ENCODE assay signal across 10 cellular contexts in the genomic region with DNA sequence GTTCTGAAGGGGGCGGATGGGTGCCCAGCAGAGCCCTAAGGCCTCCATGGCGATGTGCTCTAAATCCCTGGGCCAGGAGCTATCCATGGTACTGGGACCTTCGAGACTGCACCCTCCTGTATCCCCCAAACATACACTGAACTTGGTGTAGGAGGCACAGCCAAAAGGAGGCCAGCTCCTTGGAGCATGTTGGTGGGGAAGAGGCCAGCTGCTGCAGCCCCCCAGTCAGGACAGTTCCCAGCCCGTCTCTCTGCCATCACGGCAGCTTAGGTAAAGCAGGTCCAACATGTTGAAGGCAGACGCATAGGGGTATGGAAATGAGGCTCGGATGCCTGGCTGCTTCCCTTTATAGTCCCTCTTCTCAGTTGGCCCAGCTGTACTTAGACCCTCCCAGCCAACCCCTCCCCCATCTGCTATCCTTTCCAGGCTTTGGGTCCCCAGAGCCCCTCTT. TPM values are rescaled to one million over a fixed set of nuclear protein-coding genes. Genes with fewer than 3 reads are reported as not detected.
DNase-seq lines count a peak whose midpoint lies in the region; ATAC-seq lines count a peak whose summit lies in the region.
"Had no signal": no experiment of that assay in that cellular context is flagged by ENCODE, and none has a peak within 500 bp of the region (broad histone marks: within the 10 kb centered on the region; RNA-seq: fewer than 3 reads in every experiment).

No MANE protein-coding gene starts in this region.

- H3K27me3 ChIP-seq in MG63, result no peaks in the 10 kb centered on the region

- H3K27ac ChIP-seq in caudate nucleus (ENCODE audit: low read depth, low read length), result no peak overlapping the region

- no peaks in the 10 kb centered on the region for H3K36me3 ChIP-seq in MG63

- no peak overlapping the region for H3K4me3 ChIP-seq in MG63
- H3K4me3 ChIP-seq: mucosa of descending colon had no signal

- no peak for ATAC-seq in HG02759 (IDR thresholded peaks at IDR 0.05; ENCODE audit: unreplicated experiment)
- ATAC-seq: mucosa of descending colon had no signal

- H3K9me3 ChIP-seq in MG63, result no peaks in the 10 kb centered on the region
- H3K9me3 ChIP-seq: mucosa of descending colon had no signal

- DNase-seq in D341Med (ENCODE audit: low spot score) (peak; percentile 81), MG63 (peak; percentile 10), astrocyte of the hippocampus (ENCODE audit: low read depth, low spot score) (peak; percentile 66), kidney glomerular epithelial cell (lab: John Stamatoyannopoulos, UW) (peak; percentile 2), NCI-H1436 treated with DMSO at 0.1 percent for 48 hours (lab: John Stamatoyannopoulos, UW) (no peak), cerebellar nuclear complex (lab: John Stamatoyannopoulos, UW) (no peak), caudate nucleus (lab: John Stamatoyannopoulos, UW) (no peak)
- DNase-seq: NCI-H1105 had no signal

RNA-seq across cellular contexts. Expression of gene CAMKV, which starts 1.8 kb away (rescaled TPM):
- total RNA-seq in MG63 (2014; rRNA removed; shearing (Covaris generic); ENCODE audit: low replicate concordance), result 0.20 TPM in 1 of 2 replicates, not detected in the other
- total RNA-seq: mucosa of descending colon had no signal

RNA-seq across cellular contexts. Expression of gene TRAIP, which starts 11.5 kb away (rescaled TPM):
- total RNA-seq in MG63 (2014; rRNA removed; shearing (Covaris generic); ENCODE audit: low replicate concordance), result 4.9 and 18.5 TPM in 2 replicates

RNA-seq across cellular contexts. Expression of gene MST1R, which starts 35.8 kb away (rescaled TPM):
- total RNA-seq in MG63 (2014; rRNA removed; shearing (Covaris generic); ENCODE audit: low replicate concordance), result 1.1 and 1.9 TPM in 2 replicates

RNA-seq across cellular contexts. Expression of gene UBA7, which starts 54.1 kb away (rescaled TPM):
- total RNA-seq in MG63 (2014; rRNA removed; shearing (Covaris generic); ENCODE audit: low replicate concordance), result 5.8 and 6.9 TPM in 2 replicates

Comparison
In these comparisons a context has a peak if more than half of its experiments do, and no peak if none do; other contexts are left out.
1. DNase-seq: peak in D341Med (single experiment), MG63 (single experiment), astrocyte of the hippocampus (single experiment) and kidney glomerular epithelial cell (single experiment); none in NCI-H1436 treated with DMSO at 0.1 percent for 48 hours (single experiment), cerebellar nuclear complex (0 of 2) and caudate nucleus (0 of 61).